Comparison of ENCODE assay signal across 11 cellular contexts in genomic region chr1:44820945-44821715, GRCh38. TPM values are rescaled to one million over a fixed set of nuclear protein-coding genes. Genes with fewer than 3 reads are reported as not detected.
A peak's percentile ranks its signal among the peaks of the same experiment; 100 is the strongest.
DNase-seq lines count a peak whose midpoint lies in the region; ATAC-seq and TF ChIP-seq lines count a peak whose summit lies in the region.
"Had no signal": no experiment of that assay in that cellular context is flagged by ENCODE, and none has a peak within 500 bp of the region (broad histone marks: within the 10 kb centered on the region; RNA-seq: fewer than 3 reads in every experiment).

No MANE protein-coding gene starts in this region.

- no peak overlapping the region for H2AFZ ChIP-seq in Karpas-422 (ENCODE audit: low read length)

- no peak for TF ChIP-seq CTCF in ovary (IDR thresholded peaks at IDR 0.05)

- H3K36me3 ChIP-seq in BLaER1 treated with 17β-estradiol and CSF1 and Interleukin-3, amounts not matched to agents 10 nM and 100 nM, result no peaks in the 10 kb centered on the region
- H3K36me3 ChIP-seq in Karpas-422 (ENCODE audit: insufficient read depth, low read length) (no peaks in the 10 kb centered on the region), ovary (no peaks in the 10 kb centered on the region)

- peak overlapping the region; percentile 90 to 99 (median 96); a peak in 21 of 22 replicates for H3K9ac ChIP-seq in BLaER1 treated with 17β-estradiol and CSF1 and Interleukin-3, amounts not matched to agents 10 nM and 100 nM
- H3K9ac ChIP-seq in Karpas-422 (ENCODE audit: low read length), result peak overlapping the region; percentile 76

- H3K36me3 Mint-ChIP-seq in effector memory CD8-positive, alpha-beta T cell (ENCODE audit: insufficient read depth), result peaks cover 30% of the 10 kb centered on the region

- intact Hi-C loops in ovary (cut with DNase I), result loop anchor here in 1 of 4 donors (5.0 kb wide), 1 partner anchor 34 kb away; the partner anchor contains the start of gene BEST4

- no peaks in the 10 kb centered on the region for H3K27me3 Mint-ChIP-seq in effector memory CD8-positive, alpha-beta T cell

- H3K4me1 ChIP-seq in BLaER1 treated with 17β-estradiol and CSF1 and Interleukin-3, amounts not matched to agents 10 nM and 100 nM, result peaks cover 23 to 43% (median 31%) of the 10 kb centered on the region in 10 experiments
- H3K4me1 ChIP-seq in Karpas-422 (ENCODE audit: low read length) (peaks cover 26% of the 10 kb centered on the region), ovary (ENCODE audit: insufficient read depth) (peaks cover 3% of the 10 kb centered on the region)

- WGBS in ovary, 3 donors, result 61 to 72% (median 65%) methylated on average over 13 of the region's 13 CpGs

- no peak for DNase-seq in Karpas-422
- DNase-seq in effector memory CD8-positive, alpha-beta T cell, result no peak
- DNase-seq in ovary, result peak in 3 of 5 donors; percentile 44 to 50 (median 45)
- DNase-seq in AG20443 (ENCODE audit: low spot score), result no peak
- DNase-seq: activated CD4-positive, alpha-beta T cell treated with anti-CD3 and anti-CD28 coated beads for 1 hour; EL; NCI-H748 treated with DMSO at 0.1 percent for 48 hours had no signal

- H3K9me3 Mint-ChIP-seq in effector memory CD8-positive, alpha-beta T cell, result no peaks in the 10 kb centered on the region

- no peaks in the 10 kb centered on the region for H4K20me1 ChIP-seq in BLaER1 treated with 17β-estradiol and CSF1 and Interleukin-3, amounts not matched to agents 10 nM and 100 nM
- H4K20me1 ChIP-seq in Karpas-422 (ENCODE audit: insufficient read depth, low read depth, low read length), result no peaks in the 10 kb centered on the region

- H3K4me3 ChIP-seq in BLaER1 treated with 17β-estradiol and CSF1 and Interleukin-3, amounts not matched to agents 10 nM and 100 nM, result peak overlapping the region in 7 of 10 experiments; percentile 54 to 73 (median 63); a peak in 10 of 20 replicates
- H3K4me3 ChIP-seq in Karpas-422 (ENCODE audit: low read length) (peak overlapping the region; percentile 69; the same call in 1 of the 2 replicates), ovary (peak overlapping the region; percentile 51)

- no peaks in the 10 kb centered on the region for H3K27me3 ChIP-seq in BLaER1 treated with 17β-estradiol and CSF1 and Interleukin-3, amounts not matched to agents 10 nM and 100 nM
- H3K27me3 ChIP-seq in Karpas-422 (ENCODE audit: low read length), result no peaks in the 10 kb centered on the region
- no peaks in the 10 kb centered on the region for H3K27me3 ChIP-seq in ovary

- no peak for TF ChIP-seq POLR2A in ovary (IDR thresholded peaks at IDR 0.05)

- H3K79me2 ChIP-seq in Karpas-422 (ENCODE audit: low read length), result no peaks in the 10 kb centered on the region

- H3K4me1 Mint-ChIP-seq in effector memory CD8-positive, alpha-beta T cell (ENCODE audit: low read depth in 2 of 2), result peaks cover 26 to 27% of the 10 kb centered on the region in 2 donors

- no peak for ATAC-seq in effector memory CD8-positive, alpha-beta T cell (replicated peaks)
- ATAC-seq in GM18907 (IDR thresholded peaks at IDR 0.05; ENCODE audit: unreplicated experiment) (no peak), GM21528 (IDR thresholded peaks at IDR 0.05; ENCODE audit: low FRiP score, unreplicated experiment) (no peak), HG03457 (IDR thresholded peaks at IDR 0.05; ENCODE audit: unreplicated experiment) (no peak)

- peak overlapping the region; percentile 89 to 93 for H3K4me3 Mint-ChIP-seq in effector memory CD8-positive, alpha-beta T cell

- peak overlapping the region; percentile 90 to 100 (median 98); a peak in 18 of 22 replicates for H3K27ac ChIP-seq in BLaER1 treated with 17β-estradiol and CSF1 and Interleukin-3, amounts not matched to agents 10 nM and 100 nM
- H3K27ac ChIP-seq in Karpas-422 (ENCODE audit: low read length), result no peak overlapping the region
- H3K27ac ChIP-seq in ovary, result peak overlapping the region; percentile 62 to 93

- peak overlapping the region; percentile 81 to 98 (median 92) for H3K4me2 ChIP-seq in BLaER1 treated with 17β-estradiol and CSF1 and Interleukin-3, amounts not matched to agents 10 nM and 100 nM
- peak overlapping the region; percentile 89 for H3K4me2 ChIP-seq in Karpas-422 (ENCODE audit: low read depth, low read length, poor library complexity, severe bottlenecking)

- TF ChIP-seq EP300 in ovary (IDR thresholded peaks at IDR 0.05), result no peak

- H3K9me2 ChIP-seq in Karpas-422 (replicated peaks; ENCODE audit: insufficient read depth, low read length), result no peaks in the 10 kb centered on the region

- H3K27ac Mint-ChIP-seq in effector memory CD8-positive, alpha-beta T cell, result peak overlapping the region; percentile 100

- no peaks in the 10 kb centered on the region for H3K9me3 ChIP-seq in BLaER1 treated with 17β-estradiol and CSF1 and Interleukin-3, amounts not matched to agents 10 nM and 100 nM (replicated peaks in 1 of 11)
- H3K9me3 ChIP-seq in Karpas-422 (ENCODE audit: low read length) (no peaks in the 10 kb centered on the region), ovary (no peaks in the 10 kb centered on the region)

RNA-seq across cellular contexts. Expression of gene BTBD19, which starts 12.8 kb away (rescaled TPM):
- total RNA-seq in Karpas-422 (2014; rRNA removed; shearing (Covaris generic); ENCODE audit: low replicate concordance), result 0.69 and 0.75 TPM in 2 replicates
- total RNA-seq in ovary, result 10 to 100 TPM in 5 of 7 donors, 1 to 10 TPM in 2; 7.7 to 24.3 (median 19.4) TPM
- 1 to 10 TPM; 7.1 to 8.5 TPM for polyA plus RNA-seq in ovary

RNA-seq across cellular contexts. Expression of gene DYNLT4, which starts 14.0 kb away (rescaled TPM):
- total RNA-seq in Karpas-422 (2014; rRNA removed; shearing (Covaris generic); ENCODE audit: low replicate concordance), result not detected in 2 replicates
- total RNA-seq in ovary, result 10 to 100 TPM in 1 of 7 donors, 1 to 10 TPM in 2, under 1 TPM in 4; 0.35 to 23.7 (median 0.84) TPM
- under 1 TPM in 1 of 2 donors, not detected in 1; 0.22 TPM for polyA plus RNA-seq in ovary

RNA-seq across cellular contexts. Expression of gene PLK3, which starts 21.0 kb away (rescaled TPM):
- 11.8 and 18.2 TPM in 2 replicates for total RNA-seq in Karpas-422 (2014; rRNA removed; shearing (Covaris generic); ENCODE audit: low replicate concordance)
- total RNA-seq in ovary, result 10 to 100 TPM; 12.3 to 68.6 (median 25.2) TPM
- polyA plus RNA-seq in ovary, result 1 to 10 TPM; 4.2 to 9.7 TPM

RNA-seq across cellular contexts. Expression of gene PTCH2, which starts 21.9 kb away (rescaled TPM):
- 0.04 and 0.43 TPM in 2 replicates for total RNA-seq in Karpas-422 (2014; rRNA removed; shearing (Covaris generic); ENCODE audit: low replicate concordance)
- total RNA-seq in ovary, result 10 to 100 TPM in 5 of 7 donors, 1 to 10 TPM in 2; 1.8 to 21.2 (median 10.7) TPM
- 10 to 100 TPM in 1 of 2 donors, 1 to 10 TPM in 1; 2.4 to 14.0 TPM for polyA plus RNA-seq in ovary

RNA-seq across cellular contexts. Expression of gene BEST4, which starts 33.2 kb away (rescaled TPM):
- total RNA-seq in Karpas-422 (2014; rRNA removed; shearing (Covaris generic); ENCODE audit: low replicate concordance), result 1.0 and 1.3 TPM in 2 replicates
- 1 to 10 TPM in 3 of 7 donors, under 1 TPM in 4; 0.50 to 1.7 (median 0.67) TPM for total RNA-seq in ovary
- polyA plus RNA-seq in ovary, result under 1 TPM; 0.25 to 0.29 TPM

Comparison
In these comparisons a context has a peak if more than half of its experiments do, and no peak if none do; other contexts are left out.
1. DNase-seq: peak in ovary (3 of 5); none in Karpas-422 (single experiment), effector memory CD8-positive, alpha-beta T cell (0 of 3) and AG20443 (single experiment).
2. Peak in every context shown above with its lines, with median percentiles within 50 percentile points of each other: H3K4me3 ChIP-seq.